ENCODE assay signal across 8 cellular contexts in genomic region chr2:223760838-223761502, GRCh38.
A peak's percentile ranks its signal among the peaks of the same experiment; 100 is the strongest.
DNase-seq lines count a peak whose midpoint lies in the region; ATAC-seq, FAIRE-seq and TF ChIP-seq lines count a peak whose summit lies in the region.

No MANE protein-coding gene starts in this region.

- no peaks in the 10 kb centered on the region for H3K27me3 ChIP-seq in right atrium auricular region
- H3K27me3 ChIP-seq in HepG2 (ENCODE audit: control insufficient read depth in 1 of 2, insufficient read depth in 2 of 2, low read length in 2 of 2): no peaks in the 10 kb centered on the region
- no peaks in the 10 kb centered on the region for H3K27me3 ChIP-seq in upper lobe of left lung
- no peaks in the 10 kb centered on the region for H3K27me3 ChIP-seq in BE2C

- peak; percentile 60 for FAIRE-seq in HepG2 (lab: Jason Lieb, UNC)

- DNase-seq in left cardiac atrium (no peak), right atrium auricular region (ENCODE audit: low spot score) (no peak), OCI-M1 (lab: John Stamatoyannopoulos, UW) (peak; percentile 7), HepG2 (ENCODE audit: low spot score) (peak; percentile 77), upper lobe of left lung (peak in 1 of 2 donors; percentile 60), BE2C (no peak)
- DNase-seq in activated naive CD8-positive, alpha-beta T cell treated with anti-CD3 and anti-CD28 coated beads, Interleukin-2, amount 50 U/mL, for 24 hours: peak; percentile 44

- 70% methylated on average over 8 of the region's 8 CpGs for WGBS in HepG2 (ENCODE audit: low lambda C conversion rate)
- WGBS in upper lobe of left lung, 2 donors: 72 to 77% methylated on average over 8 of the region's 8 CpGs

- no peaks in the 10 kb centered on the region for H3K36me3 ChIP-seq in right atrium auricular region
- no peaks in the 10 kb centered on the region for H3K36me3 ChIP-seq in HepG2 (replicated peaks in 1 of 2; ENCODE audit: control insufficient read depth in 1 of 2, insufficient read depth in 2 of 2, low read length in 2 of 2)
- no peaks in the 10 kb centered on the region for H3K36me3 ChIP-seq in upper lobe of left lung
- H3K36me3 ChIP-seq in BE2C: no peaks in the 10 kb centered on the region

- no peak overlapping the region for H3K4me2 ChIP-seq in HepG2 (ENCODE audit: low read depth, low read length)

- no peak overlapping the region for H2AFZ ChIP-seq in HepG2 (ENCODE audit: low read length)

- H3K36me3 Mint-ChIP-seq in activated naive CD8-positive, alpha-beta T cell treated with anti-CD3 and anti-CD28 coated beads, Interleukin-2, amount 50 U/mL, for 24 hours (ENCODE audit: low read depth): no peaks in the 10 kb centered on the region

- H4K20me1 ChIP-seq in HepG2 (ENCODE audit: insufficient read depth, low read length): no peaks in the 10 kb centered on the region

- H3K27ac ChIP-seq in right atrium auricular region: no peak overlapping the region
- H3K27ac ChIP-seq in HepG2 (ENCODE audit: extremely low read length, insufficient read depth, low read length): no peak overlapping the region
- H3K27ac ChIP-seq in upper lobe of left lung: peak overlapping the region; percentile 35 to 67 (median 52)

- no peak for TF ChIP-seq RAD21 in HepG2 (CRISPR knock-in tag; IDR thresholded peaks at IDR 0.05)

- BruUV-seq in HepG2 (replicated peaks; lab: Mats Ljungman, UMichigan): no TSS peak

- no peaks in the 10 kb centered on the region for H3K79me2 ChIP-seq in HepG2 (ENCODE audit: insufficient read depth, low read length)

- TF ChIP-seq EP300 in HepG2 (IDR thresholded peaks at IDR 0.05; ENCODE audit: low read depth in 2 of 2, low read length in 2 of 2) (no peak), HepG2 (CRISPR knock-in tag; IDR thresholded peaks at IDR 0.05; ENCODE audit: borderline replicate concordance) (no peak), upper lobe of left lung (IDR thresholded peaks at IDR 0.05) (no peak)

- no peak overlapping the region for H3K9ac ChIP-seq in HepG2 (ENCODE audit: insufficient read depth, low read depth, low read length)

- H3K9me3 ChIP-seq in right atrium auricular region (no peaks in the 10 kb centered on the region), HepG2 (ENCODE audit: low read length) (no peaks in the 10 kb centered on the region), upper lobe of left lung (no peaks in the 10 kb centered on the region), BE2C (no peaks in the 10 kb centered on the region)

- intact Hi-C loops in left cardiac atrium (cut with DNase I) (no loop called here), HepG2 (cut with micrococcal nuclease; ENCODE audit: unreplicated experiment) (no loop called here)

- ATAC-seq in left cardiac atrium: peak; percentile 83 to 85
- ATAC-seq in HG02884 (IDR thresholded peaks at IDR 0.05; ENCODE audit: unreplicated experiment): peak; percentile 66
- ATAC-seq in activated naive CD8-positive, alpha-beta T cell treated with anti-CD3 and anti-CD28 coated beads, Interleukin-2, amount 50 U/mL, for 24 hours: peak; percentile 98
- ATAC-seq in HepG2: peak; percentile 76
- peak; percentile 65 to 85 for ATAC-seq in upper lobe of left lung (ENCODE audit: low FRiP score in 2 of 2)

- H3K4me1 Mint-ChIP-seq in activated naive CD8-positive, alpha-beta T cell treated with anti-CD3 and anti-CD28 coated beads, Interleukin-2, amount 50 U/mL, for 24 hours: peaks cover 26% of the 10 kb centered on the region

- POLR2A ChIA-PET in HepG2 (lab: Yijun Ruan, JAX): interaction anchor here (1.6 kb wide), 1 partner anchor 15 kb away, joined by 3 read pairs; no protein-coding TSS in a partner anchor

- in situ Hi-C loops in HepG2 (cut with HindIII; ENCODE audit: extremely low pct_ligation_motif_present, low pct_unique_long_range_greater_than_20kb): no loop called here

- H3K4me3 Mint-ChIP-seq in activated naive CD8-positive, alpha-beta T cell treated with anti-CD3 and anti-CD28 coated beads, Interleukin-2, amount 50 U/mL, for 24 hours: no peak overlapping the region

- no peak for TF ChIP-seq POLR2A in HepG2 (IDR thresholded peaks at IDR 0.05; ENCODE audit: insufficient read depth in 1 of 2, low read depth in 2 of 2, low read length in 2 of 2)
- TF ChIP-seq POLR2A in upper lobe of left lung (IDR thresholded peaks at IDR 0.05): peak in 1 of 4 donors; percentile 8

- TF ChIP-seq CTCF in right atrium auricular region (IDR thresholded peaks at IDR 0.05): no peak
- peak; percentile 22; the same call in 1 of the 2 replicates for TF ChIP-seq CTCF in HepG2 (CRISPR knock-in tag; IDR thresholded peaks at IDR 0.05)
- peak in 3 of 6 experiments; percentile 12 to 17 (median 15) for TF ChIP-seq CTCF in upper lobe of left lung (IDR thresholded peaks at IDR 0.05)
- TF ChIP-seq CTCF in BE2C (IDR thresholded peaks at IDR 0.05; ENCODE audit: low read depth, low read length): no peak

- H3K27me3 Mint-ChIP-seq in activated naive CD8-positive, alpha-beta T cell treated with anti-CD3 and anti-CD28 coated beads, Interleukin-2, amount 50 U/mL, for 24 hours: no peaks in the 10 kb centered on the region

- H3K27ac Mint-ChIP-seq in activated naive CD8-positive, alpha-beta T cell treated with anti-CD3 and anti-CD28 coated beads, Interleukin-2, amount 50 U/mL, for 24 hours: peak overlapping the region; percentile 31

- H3K9me3 Mint-ChIP-seq in activated naive CD8-positive, alpha-beta T cell treated with anti-CD3 and anti-CD28 coated beads, Interleukin-2, amount 50 U/mL, for 24 hours: no peaks in the 10 kb centered on the region

- CTCF ChIA-PET in HepG2 (lab: Yijun Ruan, JAX; ENCODE audit: low intra/inter-chr PET ratio, low total read pairs): no interaction called here

- H3K4me3 ChIP-seq in right atrium auricular region (no peak overlapping the region), HepG2 (replicated peaks in 1 of 3; ENCODE audit: insufficient read depth in 1 of 3, low read depth in 2 of 3, low read length in 3 of 3) (no peak overlapping the region), upper lobe of left lung (no peak overlapping the region), BE2C (ENCODE audit: low read depth, low read length) (no peak overlapping the region)

- H3K4me1 ChIP-seq in right atrium auricular region: no peaks in the 10 kb centered on the region
- peaks cover 41% of the 10 kb centered on the region for H3K4me1 ChIP-seq in HepG2 (ENCODE audit: insufficient read depth, low read length)
- peaks cover 0 to 5% (median 1%) of the 10 kb centered on the region in 4 donors for H3K4me1 ChIP-seq in upper lobe of left lung
- no peaks in the 10 kb centered on the region for H3K4me1 ChIP-seq in BE2C

TF ChIP-seq in HepG2, 621 proteins besides CTCF, POLR2A, EP300 and RAD21 (continues in another document):
- TF ChIP-seq XBP1 (CRISPR knock-in tag; IDR thresholded peaks at IDR 0.05) (no peak), IRF9 (CRISPR knock-in tag; IDR thresholded peaks at IDR 0.05; ENCODE audit: borderline replicate concordance) (0 out of 2 replicates have a peak, but pooled peaks have one; percentile 41), ZNF652 (CRISPR knock-in tag; IDR thresholded peaks at IDR 0.05; ENCODE audit: borderline replicate concordance, low read depth) (no peak), SAP130 (CRISPR knock-in tag; IDR thresholded peaks at IDR 0.05; ENCODE audit: low read depth) (peak; percentile 17; the same call in 1 of the 2 replicates), ZNF264 (CRISPR knock-in tag; IDR thresholded peaks at IDR 0.05) (no peak), ZNF331 (CRISPR knock-in tag; IDR thresholded peaks at IDR 0.05) (0 out of 2 replicates have a peak, but pooled peaks have one; percentile 28), CREB1 (IDR thresholded peaks at IDR 0.05) (no peak), CREB1 (CRISPR knock-in tag; IDR thresholded peaks at IDR 0.05) (0 out of 2 replicates have a peak, but pooled peaks have one; percentile 37), ZFP82 (CRISPR knock-in tag; IDR thresholded peaks at IDR 0.05; ENCODE audit: borderline replicate concordance) (no peak), HOMEZ (CRISPR knock-in tag; IDR thresholded peaks at IDR 0.05; ENCODE audit: low read depth) (0 out of 2 replicates have a peak, but pooled peaks have one; percentile 28), UBTF (CRISPR knock-in tag; IDR thresholded peaks at IDR 0.05) (no peak)

Comparison
In these comparisons a context has a peak if more than half of its experiments do, and no peak if none do; other contexts are left out.
1. DNase-seq: peak in OCI-M1 (single experiment), activated naive CD8-positive, alpha-beta T cell treated with anti-CD3 and anti-CD28 coated beads, Interleukin-2, amount 50 U/mL, for 24 hours (single experiment) and HepG2 (single experiment); none in left cardiac atrium (single experiment), right atrium auricular region (single experiment) and BE2C (single experiment).
2. H3K27ac ChIP-seq: peak in upper lobe of left lung (4 of 4); none in right atrium auricular region (0 of 2) and HepG2 (single experiment).
3. Peak in every context shown above with its lines, with median percentiles within 50 percentile points of each other: ATAC-seq.